13 cellular contexts compared by ENCODE assay signal in the genomic region with DNA sequence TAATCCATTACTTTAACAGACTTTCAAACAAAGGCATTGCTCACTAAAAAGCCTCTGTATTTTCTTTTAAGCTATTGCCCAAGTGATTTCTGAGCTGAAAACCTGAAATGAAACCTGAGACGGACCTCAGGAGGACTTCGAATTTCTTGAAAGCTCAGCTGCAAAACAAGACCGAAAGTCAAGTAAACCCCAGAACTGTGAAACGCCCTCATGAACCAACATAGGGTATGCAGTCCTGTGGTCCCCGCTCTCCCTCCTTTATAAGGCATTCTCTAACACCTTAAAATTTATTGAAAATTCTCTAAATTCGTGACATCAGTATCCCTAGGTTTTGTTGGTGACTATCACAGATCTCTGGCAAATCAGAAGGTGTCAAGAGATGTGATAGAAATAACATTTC.
DNase-seq lines count a peak whose midpoint lies in the region; ATAC-seq, FAIRE-seq and TF ChIP-seq lines count a peak whose summit lies in the region.
"Had no signal": no experiment of that assay in that cellular context is flagged by ENCODE, and none has a peak within 500 bp of the region (broad histone marks: within the 10 kb centered on the region; RNA-seq: fewer than 3 reads in every experiment).

No MANE protein-coding gene starts in this region.

- 86% methylated on average over 6 of the region's 6 CpGs for WGBS in pancreas, 2 donors

- no peaks in the 10 kb centered on the region for H3K27me3 ChIP-seq in pancreas

- intact Hi-C loops in pancreas (cut with DNase I) = no loop called here

- no peak overlapping the region for H3K4me3 Mint-ChIP-seq in effector memory CD8-positive, alpha-beta T cell
- no peak overlapping the region for H3K4me3 Mint-ChIP-seq in glutamatergic neuron (ENCODE audit: unreplicated experiment)

- H3K36me3 Mint-ChIP-seq in effector memory CD8-positive, alpha-beta T cell (ENCODE audit: insufficient read depth) = peaks cover 10% of the 10 kb centered on the region
- H3K36me3 Mint-ChIP-seq in glutamatergic neuron (ENCODE audit: unreplicated experiment) = peaks cover 4% of the 10 kb centered on the region

- H3K4me3 ChIP-seq in pancreas = no peak overlapping the region
- H3K4me3 ChIP-seq: SK-N-MC had no signal

- TF ChIP-seq CTCF in pancreas (IDR thresholded peaks at IDR 0.05) (no peak), glutamatergic neuron (IDR thresholded peaks at IDR 0.05; ENCODE audit: partially characterized antibody, unreplicated experiment) (no peak)

- peak overlapping the region; percentile 21 to 73 for H3K27ac Mint-ChIP-seq in effector memory CD8-positive, alpha-beta T cell
- no peak overlapping the region for H3K27ac Mint-ChIP-seq in glutamatergic neuron (ENCODE audit: unreplicated experiment)

- H3K4me1 ChIP-seq in pancreas = peaks cover 0 to 7% (median 0%) of the 10 kb centered on the region in 3 donors

- no peaks in the 10 kb centered on the region for H3K27me3 Mint-ChIP-seq in effector memory CD8-positive, alpha-beta T cell
- no peaks in the 10 kb centered on the region for H3K27me3 Mint-ChIP-seq in glutamatergic neuron (ENCODE audit: unreplicated experiment)
- H3K27me3 Mint-ChIP-seq: IgD-negative memory B cell had no signal

- no peaks in the 10 kb centered on the region for H3K36me3 ChIP-seq in pancreas

- no peaks in the 10 kb centered on the region for H3K9me3 Mint-ChIP-seq in effector memory CD8-positive, alpha-beta T cell
- H3K9me3 Mint-ChIP-seq in glutamatergic neuron (ENCODE audit: unreplicated experiment) = peaks cover 7% of the 10 kb centered on the region
- H3K9me3 Mint-ChIP-seq: IgD-negative memory B cell had no signal

- DNase-seq in effector memory CD8-positive, alpha-beta T cell = no peak
- DNase-seq in COLO668 (lab: John Stamatoyannopoulos, UW; ENCODE audit: unreplicated experiment) = no peak
- no peak for DNase-seq in pancreas
- no peak for DNase-seq in RCC 7860 (ENCODE audit: low spot score)
- DNase-seq in glutamatergic neuron = no peak
- DNase-seq: activated CD4-positive, alpha-beta T cell treated with anti-CD3 and anti-CD28 coated beads, Interleukin-2, amount 50 U/mL, for 4 hours; amniotic stem cell; NCI-H345 had no signal

- ATAC-seq in GM18520 (IDR thresholded peaks at IDR 0.05; ENCODE audit: unreplicated experiment) (peak; percentile 52), GM21447 (IDR thresholded peaks at IDR 0.05; ENCODE audit: unreplicated experiment) (peak; percentile 75), HG03060 (IDR thresholded peaks at IDR 0.05; ENCODE audit: low read depth, unreplicated experiment) (peak; percentile 55), pancreas (no peak)
- no peak for ATAC-seq in effector memory CD8-positive, alpha-beta T cell (replicated peaks)

- no peaks in the 10 kb centered on the region for H3K9me3 ChIP-seq in pancreas

- no peak for FAIRE-seq in pancreas (lab: Jason Lieb, UNC)
- FAIRE-seq in RCC 7860 (lab: Jason Lieb, UNC) = no peak

- peaks cover 11 to 41% of the 10 kb centered on the region in 2 donors for H3K4me1 Mint-ChIP-seq in effector memory CD8-positive, alpha-beta T cell (ENCODE audit: low read depth in 2 of 2)
- H3K4me1 Mint-ChIP-seq in glutamatergic neuron (ENCODE audit: low read depth, unreplicated experiment) = peaks cover 12% of the 10 kb centered on the region

- no peak overlapping the region for H3K27ac ChIP-seq in pancreas
- H3K27ac ChIP-seq: SK-N-MC had no signal

Comparison
In these comparisons a context has a peak if more than half of its experiments do, and no peak if none do; other contexts are left out.
1. ATAC-seq: peak in GM18520 (single experiment), GM21447 (single experiment) and HG03060 (single experiment); none in effector memory CD8-positive, alpha-beta T cell (single experiment) and pancreas (0 of 4).